In the genomic region with DNA sequence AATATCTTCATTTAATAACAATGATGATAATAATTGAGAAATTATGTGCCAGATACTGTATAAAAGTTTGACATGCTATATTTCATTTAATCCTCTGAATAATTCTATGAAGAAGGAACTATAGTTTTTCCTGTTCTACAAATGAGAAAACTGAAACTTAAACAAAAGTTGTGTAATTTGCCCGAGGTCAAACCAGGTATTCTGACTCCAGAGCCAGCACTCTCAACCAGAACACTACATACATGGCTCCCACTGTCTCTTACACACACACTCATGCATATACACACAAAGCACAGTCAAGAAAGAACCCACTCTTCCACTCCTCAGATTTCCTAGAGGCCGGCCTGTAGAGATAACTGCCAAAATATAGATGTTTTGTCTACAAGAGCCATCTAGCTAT, we compare ENCODE assay signal across 6 cellular contexts.
"Had no signal": no experiment of that assay in that cellular context is flagged by ENCODE, and none has a peak within 500 bp of the region (broad histone marks: within the 10 kb centered on the region; RNA-seq: fewer than 3 reads in every experiment).

No MANE protein-coding gene starts in this region.

- H3K27me3 Mint-ChIP-seq: IgD-negative memory B cell had no signal

- H3K27ac ChIP-seq: KMS-11 had no signal

- H3K4me3 ChIP-seq: GM23338 had no signal

- H3K4me3 Mint-ChIP-seq: GM23338, H9 had no signal

- DNase-seq: H9, HCEC 1CT, KBM-7 had no signal

- H3K36me3 Mint-ChIP-seq: IgD-negative memory B cell had no signal

- H2AFZ ChIP-seq: GM23338 had no signal

- ATAC-seq: GM23338 had no signal

- H3K27ac Mint-ChIP-seq: GM23338, H9, IgD-negative memory B cell had no signal
